Comparison of ENCODE assay signal across 27 cellular contexts in the genomic region with DNA sequence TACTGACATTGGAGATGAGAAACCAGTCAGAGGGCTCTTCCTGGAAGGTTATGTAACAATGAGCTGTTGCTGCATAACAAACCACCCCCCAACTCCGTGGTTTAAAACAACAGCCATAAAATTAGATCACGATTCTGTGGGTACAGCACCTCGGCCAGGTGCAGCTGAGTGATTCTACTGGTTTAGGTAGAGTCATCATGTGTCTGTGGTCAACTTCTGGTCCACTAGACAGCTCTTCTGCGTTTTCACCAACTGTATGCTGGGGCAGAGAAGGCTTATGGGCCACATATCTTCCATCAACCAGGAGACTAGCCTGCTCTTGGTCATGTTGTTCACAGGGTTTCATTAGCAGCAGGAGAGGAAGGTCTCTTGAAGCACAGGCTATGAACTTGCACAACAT.
"Had no signal": no experiment of that assay in that cellular context is flagged by ENCODE, and none has a peak within 500 bp of the region (broad histone marks: within the 10 kb centered on the region; RNA-seq: fewer than 3 reads in every experiment).

No MANE protein-coding gene starts in this region.

- H3K9me3 ChIP-seq: gastroesophageal sphincter, neutrophil, ovary, prostate gland, sigmoid colon, tibial nerve had no signal

- H3K27me3 ChIP-seq: brain microvascular endothelial cell, gastroesophageal sphincter, neutrophil, ovary, sigmoid colon, tibial nerve had no signal

- H3K4me1 ChIP-seq: gastroesophageal sphincter, prostate gland, sigmoid colon, tibial nerve had no signal

- ATAC-seq: activated CD4-positive, CD25-positive, alpha-beta regulatory T cell treated with anti-CD3 and anti-CD28 coated beads, Interleukin-2, amount 50 U/mL, for 24 hours; gastroesophageal sphincter; left ventricle myocardium superior; stimulated activated naive B cell treated with anti-CD40 and anti-IgM and Interleukin-4, amounts not matched to agents 10 μg/mL and 1 μg/mL and 100 μg/mL, for 72 hours had no signal

- DNase-seq: activated CD4-positive, alpha-beta memory T cell treated with anti-CD3 and anti-CD28 coated beads for 36 hours; activated CD4-positive, alpha-beta T cell treated with anti-CD3 and anti-CD28 coated beads for 48 hours; activated CD8-positive, alpha-beta memory T cell treated with anti-CD3 and anti-CD28 coated beads, Interleukin-2, amount 50 U/mL, for 4 hours; activated gamma-delta T cell; activated naive CD4-positive, alpha-beta T cell treated with anti-CD3 and anti-CD28 coated beads, Interleukin-2, amount 10 ng/mL, durations not matched to agents 7 days and 5 days; activated naive CD8-positive, alpha-beta T cell treated with anti-CD3 and anti-CD28 coated beads, Interleukin-2, amount 10 ng/mL, durations not matched to agents 7 days and 5 days; activated T-cell treated with anti-CD3 and anti-CD28 coated beads, Interleukin-2, amount 50 U/mL, for 1 hour; amniotic stem cell; brain microvascular endothelial cell; central memory CD4-positive, alpha-beta T cell; head of caudate nucleus; hippocampal formation; left cardiac atrium; left ventricle myocardium superior; nephron progenitor cell; ovary; sigmoid colon; small intestine; stimulated activated CD4-positive, alpha-beta T cell treated with anti-CD3 and anti-CD28 coated beads, Interleukin-4, amount 100 ng/mL, for 24 hours; stimulated activated naive B cell treated with anti-CD40 and anti-IgM and Interleukin-4, amounts not matched to agents 10 μg/mL and 1 μg/mL and 100 μg/mL, for 72 hours; T1000; WERI-Rb-1 had no signal

- H3K36me3 ChIP-seq: brain microvascular endothelial cell, gastroesophageal sphincter, neutrophil, ovary, prostate gland, sigmoid colon, tibial nerve, WERI-Rb-1 had no signal

- H3K4me3 ChIP-seq: gastroesophageal sphincter, ovary, prostate gland, sigmoid colon, tibial nerve had no signal
